ENCODE assay signal across 12 cellular contexts in the genomic region with DNA sequence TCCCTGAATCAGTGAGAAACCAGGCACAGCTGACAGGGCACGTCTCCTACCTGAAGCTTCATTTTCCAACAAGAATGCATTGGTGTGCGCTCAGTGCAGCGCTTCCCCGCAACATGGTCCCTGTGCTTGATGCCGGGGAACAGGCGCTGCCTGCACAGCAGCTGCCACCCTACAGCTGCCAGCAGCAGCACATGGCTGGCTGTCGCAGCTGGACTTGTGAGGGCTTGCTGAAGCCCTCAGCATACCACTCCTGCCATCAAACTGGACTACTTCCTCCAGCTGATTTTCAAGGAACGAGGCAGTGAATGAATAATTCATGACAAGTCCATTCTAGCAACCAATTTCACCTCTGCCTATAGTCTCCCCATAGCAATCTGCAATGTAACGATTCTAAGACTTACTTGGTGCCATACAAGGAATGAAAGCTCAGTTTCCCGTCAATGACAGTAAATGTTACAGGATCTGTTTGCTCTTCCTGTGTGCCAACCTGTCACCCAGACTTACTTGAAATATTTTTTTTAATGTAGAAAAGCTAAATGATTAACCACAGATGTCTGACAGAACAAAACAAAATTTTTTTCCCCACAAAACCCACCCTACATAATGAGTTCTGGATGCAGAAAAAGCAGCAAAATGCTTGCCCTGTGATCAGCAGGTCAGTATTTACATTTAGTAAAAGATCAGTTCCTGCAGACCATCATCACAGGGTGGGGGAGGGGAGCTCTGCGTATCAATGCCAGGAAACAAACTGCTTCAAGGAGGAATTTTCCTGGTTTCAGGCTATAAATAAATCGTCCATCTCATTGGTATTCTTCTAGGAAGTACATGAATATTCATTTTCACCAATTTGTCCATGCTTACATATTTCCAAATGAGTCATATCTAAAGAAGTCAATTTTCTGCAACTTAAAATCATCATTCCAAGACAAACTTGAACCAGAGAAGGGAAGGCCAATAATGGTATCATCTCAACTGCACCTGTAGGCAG.
DNase-seq lines count a peak whose midpoint lies in the region; ATAC-seq, FAIRE-seq and TF ChIP-seq lines count a peak whose summit lies in the region.
"Had no signal": no experiment of that assay in that cellular context is flagged by ENCODE, and none has a peak within 500 bp of the region (broad histone marks: within the 10 kb centered on the region; RNA-seq: fewer than 3 reads in every experiment).

No MANE protein-coding gene starts in this region.

- no peak overlapping the region; the same call in 1 of the 2 replicates for H2BK5ac ChIP-seq in H1 (ENCODE audit: low read depth, low read length)
- H2BK5ac ChIP-seq in neuronal stem cell (ENCODE audit: low read length), result no peak overlapping the region

- H3K18ac ChIP-seq in H1 (ENCODE audit: extremely low read depth, low read length) (no peak overlapping the region), neuronal stem cell (ENCODE audit: low read length) (peak overlapping the region; percentile 80)

- H2BK120ac ChIP-seq in H1 (replicated peaks; ENCODE audit: low read depth, low read length), result no peak overlapping the region
- no peak overlapping the region for H2BK120ac ChIP-seq in neuronal stem cell (ENCODE audit: low read depth, low read length)

- no peak overlapping the region for H3K23ac ChIP-seq in H1 (ENCODE audit: insufficient read length)
- H3K23ac ChIP-seq in neuronal stem cell (ENCODE audit: low read depth, low read length, poor library complexity), result peak overlapping the region; percentile 92

- H3K36me3 ChIP-seq in H1 (ENCODE audit: control insufficient read depth in 2 of 4, insufficient read depth in 4 of 4, low read length in 3 of 4) (no peaks in the 10 kb centered on the region; a peak in 1 of 8 replicates), neuronal stem cell (replicated peaks in 1 of 2; ENCODE audit: control insufficient read depth in 2 of 2, insufficient read depth in 2 of 2, low read length in 2 of 2) (peaks cover 0 to 3% of the 10 kb centered on the region in 2 donors), WERI-Rb-1 (no peaks in the 10 kb centered on the region)
- H3K36me3 ChIP-seq: thyroid gland had no signal

- H2AFZ ChIP-seq in H1 (ENCODE audit: low read length) (no peak overlapping the region), neuronal stem cell (ENCODE audit: low read length) (no peak overlapping the region)

- CTCF ChIA-PET in H1 (lab: Charles Lee; ENCODE audit: partially characterized antibody), result interaction anchor here (1.4 kb wide), 1 partner anchor 49 kb away, joined by 4 read pairs; no protein-coding TSS in a partner anchor

- no peak for TF ChIP-seq RAD21 in H1 (IDR thresholded peaks at IDR 0.05 in 1 of 2, conservative IDR thresholded peaks at IDR 0.05 in 1 of 2; ENCODE audit: low read depth in 2 of 2, low read length in 2 of 2)

- peaks cover 0 to 1% of the 10 kb centered on the region in 2 experiments for H4K20me1 ChIP-seq in H1 (replicated peaks in 1 of 2; ENCODE audit: control insufficient read depth in 1 of 2, insufficient read depth in 2 of 2, low read length in 2 of 2)

- H3K4me3 ChIP-seq in H1 (ENCODE audit: extremely low read depth in 1 of 4, insufficient read depth in 2 of 4, low read depth in 3 of 4, low read length in 4 of 4) (no peak overlapping the region), neuronal stem cell (ENCODE audit: low read length in 2 of 2) (no peak overlapping the region), WERI-Rb-1 (ENCODE audit: low read depth, low read length) (no peak overlapping the region)
- H3K4me3 ChIP-seq: SK-N-MC, thyroid gland had no signal

- H3K27ac ChIP-seq in H1 (ENCODE audit: low read depth, low read length) (no peak overlapping the region), neuronal stem cell (replicated peaks; ENCODE audit: low read length) (no peak overlapping the region), WERI-Rb-1 (no peak overlapping the region)
- H3K27ac ChIP-seq: SK-N-MC, thyroid gland had no signal

- H3K4me1 ChIP-seq in H1 (replicated peaks in 1 of 4; ENCODE audit: control insufficient read depth in 3 of 4, insufficient read depth in 4 of 4, low read length in 3 of 4) (peaks cover 0 to 13% (median 2%) of the 10 kb centered on the region in 4 experiments; a peak in 5 of 7 replicates), neuronal stem cell (ENCODE audit: control insufficient read depth in 2 of 2, insufficient read depth in 1 of 2, low read depth in 1 of 2, low read length in 2 of 2) (peaks cover 9 to 23% of the 10 kb centered on the region in 2 donors)
- H3K4me1 ChIP-seq: thyroid gland had no signal

- TF ChIP-seq CTCF in H1 (IDR thresholded peaks at IDR 0.05; ENCODE audit: control extremely low read depth in 1 of 3, insufficient read depth in 1 of 3, low read depth in 1 of 3, low read length in 3 of 3), result no peak
- no peak for TF ChIP-seq CTCF in WERI-Rb-1 (IDR thresholded peaks at IDR 0.05; ENCODE audit: low read depth, low read length)

- no peak for FAIRE-seq in H1 (lab: Jason Lieb, UNC)

- WGBS in H1 (ENCODE audit: extremely low coverage in 1 of 2, insufficient coverage in 1 of 2, insufficient read length in 1 of 2, insufficient replicate concordance in 2 of 2, low coverage in 1 of 2, low lambda C conversion rate in 2 of 2, missing lambda C conversion rate in 1 of 2), 2 experiments, result 80% methylated on average over 12 of the region's 12 CpGs; no CpG with 5 or more reads in 1 of the 2 experiments
- WGBS in neuronal stem cell (ENCODE audit: extremely low coverage in 2 of 2, insufficient read length in 2 of 2, insufficient replicate concordance in 1 of 2), 2 donors, result no CpG with 5 or more reads among the region's 12 CpGs

- H3K9ac ChIP-seq in H1 (replicated peaks in 1 of 4; ENCODE audit: extremely low read depth in 1 of 4, low read depth in 3 of 4, low read length in 3 of 4) (no peak overlapping the region), neuronal stem cell (ENCODE audit: low read depth, low read length, poor library complexity) (peak overlapping the region; percentile 38)

- ATAC-seq in stimulated activated naive CD8-positive, alpha-beta T cell treated with anti-CD3 and anti-CD28 coated beads, Interleukin-15, Interleukin-2, amounts not matched to agents 100 U/mL and 50 U/mL, for 24 hours, result no peak

- TF ChIP-seq EP300 in H1 (IDR thresholded peaks at IDR 0.05; ENCODE audit: borderline replicate concordance in 1 of 2, low read depth in 2 of 2, low read length in 2 of 2), result no peak

- no peak overlapping the region for H3K56ac ChIP-seq in H1 (replicated peaks; ENCODE audit: insufficient read length, low read depth, low read length)

- H4K8ac ChIP-seq in H1 (ENCODE audit: extremely low read depth, insufficient read depth, low read length) (no peak overlapping the region), neuronal stem cell (ENCODE audit: low read depth, low read length) (peak overlapping the region; percentile 19)

- no peaks in the 10 kb centered on the region for H3K79me2 ChIP-seq in H1 (ENCODE audit: control insufficient read depth in 1 of 2, insufficient read depth in 2 of 2, low read length in 2 of 2)

- peaks cover 0 to 13% of the 10 kb centered on the region in 2 experiments; a peak in 1 of 4 replicates for H3K9me3 ChIP-seq in H1 (ENCODE audit: insufficient read depth in 2 of 2, low read depth in 1 of 2, low read length in 1 of 2)
- peaks cover 0 to 5% of the 10 kb centered on the region in 2 donors for H3K9me3 ChIP-seq in neuronal stem cell (replicated peaks in 1 of 2; ENCODE audit: control insufficient read depth in 2 of 2, insufficient read depth in 1 of 2, low read depth in 1 of 2, low read length in 2 of 2)
- H3K9me3 ChIP-seq in WERI-Rb-1 (ENCODE audit: severe bottlenecking), result no peaks in the 10 kb centered on the region
- H3K9me3 ChIP-seq: thyroid gland had no signal

- H2BK12ac ChIP-seq in H1 (ENCODE audit: low read depth, low read length), result no peak overlapping the region; the same call in 1 of the 2 replicates
- peak overlapping the region; percentile 33 for H2BK12ac ChIP-seq in neuronal stem cell (ENCODE audit: low read length)

- POLR2A ChIA-PET in H1 (lab: Charles Lee; ENCODE audit: partially characterized antibody), result interaction anchor here (0.9 kb wide), 1 partner anchor 10 kb away, joined by 3 read pairs; no protein-coding TSS in a partner anchor

- H3K79me1 ChIP-seq in H1 (ENCODE audit: low read depth, low read length) (no peaks in the 10 kb centered on the region; the same call in none of the 2 replicates), neuronal stem cell (ENCODE audit: low read depth, low read length) (peaks cover 6% of the 10 kb centered on the region)

- H3K27me3 ChIP-seq in H1 (replicated peaks in 1 of 4; ENCODE audit: control insufficient read depth in 3 of 4, extremely low read depth in 1 of 4, insufficient read depth in 3 of 4, low read length in 3 of 4), result no peaks in the 10 kb centered on the region
- peaks cover 0 to 3% (median 0%) of the 10 kb centered on the region in 3 experiments for H3K27me3 ChIP-seq in neuronal stem cell (ENCODE audit: control insufficient read depth in 3 of 3, insufficient read depth in 3 of 3, low read depth in 1 of 3, low read length in 3 of 3)
- H3K27me3 ChIP-seq in WERI-Rb-1 (ENCODE audit: insufficient read depth, low read depth, severe bottlenecking), result no peaks in the 10 kb centered on the region
- H3K27me3 ChIP-seq: thyroid gland had no signal

- H2BK20ac ChIP-seq in H1 (ENCODE audit: low read length), result no peak overlapping the region

- H2BK15ac ChIP-seq in H1 (ENCODE audit: low read length) (no peak overlapping the region), neuronal stem cell (ENCODE audit: low read length) (no peak overlapping the region)

- no peaks in the 10 kb centered on the region for H3K23me2 ChIP-seq in H1 (ENCODE audit: low read depth, low read length)

- H3K4ac ChIP-seq in H1 (replicated peaks; ENCODE audit: insufficient read length, low read depth, low read length) (no peak overlapping the region), neuronal stem cell (ENCODE audit: low read length) (no peak overlapping the region)

- no peak for TF ChIP-seq POLR2A in H1 (IDR thresholded peaks at IDR 0.05; ENCODE audit: control extremely low read depth in 1 of 2, low read depth in 2 of 2, low read length in 2 of 2)

- peak overlapping the region; percentile 44 for H4K91ac ChIP-seq in H1 (replicated peaks; ENCODE audit: insufficient read length, low read length)
- H4K91ac ChIP-seq in neuronal stem cell (ENCODE audit: low read depth, low read length, poor library complexity), result no peak overlapping the region

- peak overlapping the region in 1 of 2 experiments; percentile 25; a peak in 1 of 4 replicates for H3K4me2 ChIP-seq in H1 (ENCODE audit: insufficient read depth in 1 of 2, low read depth in 2 of 2, low read length in 2 of 2)
- H3K4me2 ChIP-seq in neuronal stem cell (ENCODE audit: insufficient read depth, low read length, poor library complexity, severe bottlenecking), result no peak overlapping the region

- no peak overlapping the region for H3K14ac ChIP-seq in H1 (ENCODE audit: insufficient read length)
- no peak overlapping the region for H3K14ac ChIP-seq in neuronal stem cell (ENCODE audit: low read length)

- no peak overlapping the region for H4K5ac ChIP-seq in H1 (ENCODE audit: insufficient read length, low read depth, low read length)

- DNase-seq in DMS 273 (lab: John Stamatoyannopoulos, UW; ENCODE audit: unreplicated experiment) (peak; percentile 89), NCI-H2171 treated with DMSO at 0.1 percent for 48 hours (lab: John Stamatoyannopoulos, UW) (peak; percentile 73), H1 (ENCODE audit: low read depth in 1 of 2, low spot score in 2 of 2) (no peak), neuronal stem cell (ENCODE audit: low spot score) (no peak), WERI-Rb-1 (no peak), NOMO-1 (lab: John Stamatoyannopoulos, UW; ENCODE audit: unreplicated experiment in 2 of 2) (no peak), GF-D8 (lab: John Stamatoyannopoulos, UW) (no peak)
- no peak for DNase-seq in stimulated activated naive CD8-positive, alpha-beta T cell treated with anti-CD3 and anti-CD28 coated beads, Interleukin-15, Interleukin-2, amounts not matched to agents 100 U/mL and 50 U/mL, for 24 hours
- DNase-seq: GOT3; stimulated activated CD4-positive, alpha-beta T cell treated with anti-CD3 and anti-CD28 coated beads, Interleukin-2, amount 100 ng/mL, for 24 hours; thyroid gland had no signal

- no peak overlapping the region for H2AK5ac ChIP-seq in H1 (ENCODE audit: low read depth, low read length)
- no peak overlapping the region for H2AK5ac ChIP-seq in neuronal stem cell (ENCODE audit: low read depth, low read length)

Comparison
In these comparisons a context has a peak if more than half of its experiments do, and no peak if none do; other contexts are left out.
1. DNase-seq: peak in DMS 273 (single experiment) and NCI-H2171 treated with DMSO at 0.1 percent for 48 hours (single experiment); none in H1 (0 of 2), neuronal stem cell (single experiment), stimulated activated naive CD8-positive, alpha-beta T cell treated with anti-CD3 and anti-CD28 coated beads, Interleukin-15, Interleukin-2, amounts not matched to agents 100 U/mL and 50 U/mL, for 24 hours (single experiment), WERI-Rb-1 (single experiment), NOMO-1 (0 of 2) and GF-D8 (single experiment).